Comparison of ENCODE assay signal across 1 cellular context in genomic region chr15:63502843-63503738, GRCh38.
TF ChIP-seq lines count a peak whose summit lies in the region.

No MANE protein-coding gene starts in this region.

TF ChIP-seq in HEK293, 187 proteins besides CTCF, POLR2A, EP300 and RAD21 (continued from another document):
- TF ChIP-seq, protein P1, sequence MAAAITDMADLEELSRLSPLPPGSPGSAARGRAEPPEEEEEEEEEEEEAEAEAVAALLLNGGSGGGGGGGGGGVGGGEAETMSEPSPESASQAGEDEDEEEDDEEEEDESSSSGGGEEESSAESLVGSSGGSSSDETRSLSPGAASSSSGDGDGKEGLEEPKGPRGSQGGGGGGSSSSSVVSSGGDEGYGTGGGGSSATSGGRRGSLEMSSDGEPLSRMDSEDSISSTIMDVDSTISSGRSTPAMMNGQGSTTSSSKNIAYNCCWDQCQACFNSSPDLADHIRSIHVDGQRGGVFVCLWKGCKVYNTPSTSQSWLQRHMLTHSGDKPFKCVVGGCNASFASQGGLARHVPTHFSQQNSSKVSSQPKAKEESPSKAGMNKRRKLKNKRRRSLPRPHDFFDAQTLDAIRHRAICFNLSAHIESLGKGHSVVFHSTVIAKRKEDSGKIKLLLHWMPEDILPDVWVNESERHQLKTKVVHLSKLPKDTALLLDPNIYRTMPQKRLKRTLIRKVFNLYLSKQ (tag by site-specific recombination; IDR thresholded peaks at IDR 0.05; ENCODE audit: borderline replicate concordance): no peak
- no peak for TF ChIP-seq HOXA7 (CRISPR knock-in tag; IDR thresholded peaks at IDR 0.05; ENCODE audit: borderline replicate concordance)
- no peak for TF ChIP-seq PRDM1 (tag by site-specific recombination; IDR thresholded peaks at IDR 0.05)
- no peak for TF ChIP-seq ZNF623 (tag by site-specific recombination; IDR thresholded peaks at IDR 0.05)
- TF ChIP-seq ZNF341 (tag by site-specific recombination; IDR thresholded peaks at IDR 0.05; ENCODE audit: low read depth): peak; percentile 77
- TF ChIP-seq, protein P2, sequence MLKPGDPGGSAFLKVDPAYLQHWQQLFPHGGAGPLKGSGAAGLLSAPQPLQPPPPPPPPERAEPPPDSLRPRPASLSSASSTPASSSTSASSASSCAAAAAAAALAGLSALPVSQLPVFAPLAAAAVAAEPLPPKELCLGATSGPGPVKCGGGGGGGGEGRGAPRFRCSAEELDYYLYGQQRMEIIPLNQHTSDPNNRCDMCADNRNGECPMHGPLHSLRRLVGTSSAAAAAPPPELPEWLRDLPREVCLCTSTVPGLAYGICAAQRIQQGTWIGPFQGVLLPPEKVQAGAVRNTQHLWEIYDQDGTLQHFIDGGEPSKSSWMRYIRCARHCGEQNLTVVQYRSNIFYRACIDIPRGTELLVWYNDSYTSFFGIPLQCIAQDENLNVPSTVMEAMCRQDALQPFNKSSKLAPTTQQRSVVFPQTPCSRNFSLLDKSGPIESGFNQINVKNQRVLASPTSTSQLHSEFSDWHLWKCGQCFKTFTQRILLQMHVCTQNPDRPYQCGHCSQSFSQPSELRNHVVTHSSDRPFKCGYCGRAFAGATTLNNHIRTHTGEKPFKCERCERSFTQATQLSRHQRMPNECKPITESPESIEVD (tag by site-specific recombination; IDR thresholded peaks at IDR 0.05): peak; percentile 10; the same call in 1 of the 2 replicates
- TF ChIP-seq ZNF26 (tag by site-specific recombination; IDR thresholded peaks at IDR 0.05): no peak
- no peak for TF ChIP-seq ZSCAN30 (tag by site-specific recombination; IDR thresholded peaks at IDR 0.05)
- TF ChIP-seq SETDB1 (IDR thresholded peaks at IDR 0.05; ENCODE audit: insufficient read length, low read length): no peak
- TF ChIP-seq YY1 (tag by site-specific recombination; IDR thresholded peaks at IDR 0.05): no peak
- no peak for TF ChIP-seq ZNF837 (tag by site-specific recombination; IDR thresholded peaks at IDR 0.05)
- TF ChIP-seq MEIS1 (CRISPR knock-in tag; IDR thresholded peaks at IDR 0.05; ENCODE audit: borderline replicate concordance): no peak
- no peak for TF ChIP-seq ZBTB6 (tag by site-specific recombination; IDR thresholded peaks at IDR 0.05)
- peak; percentile 23; the same call in 1 of the 2 replicates for TF ChIP-seq ZEB2 (tag by site-specific recombination; IDR thresholded peaks at IDR 0.05)
- TF ChIP-seq, protein P3, sequence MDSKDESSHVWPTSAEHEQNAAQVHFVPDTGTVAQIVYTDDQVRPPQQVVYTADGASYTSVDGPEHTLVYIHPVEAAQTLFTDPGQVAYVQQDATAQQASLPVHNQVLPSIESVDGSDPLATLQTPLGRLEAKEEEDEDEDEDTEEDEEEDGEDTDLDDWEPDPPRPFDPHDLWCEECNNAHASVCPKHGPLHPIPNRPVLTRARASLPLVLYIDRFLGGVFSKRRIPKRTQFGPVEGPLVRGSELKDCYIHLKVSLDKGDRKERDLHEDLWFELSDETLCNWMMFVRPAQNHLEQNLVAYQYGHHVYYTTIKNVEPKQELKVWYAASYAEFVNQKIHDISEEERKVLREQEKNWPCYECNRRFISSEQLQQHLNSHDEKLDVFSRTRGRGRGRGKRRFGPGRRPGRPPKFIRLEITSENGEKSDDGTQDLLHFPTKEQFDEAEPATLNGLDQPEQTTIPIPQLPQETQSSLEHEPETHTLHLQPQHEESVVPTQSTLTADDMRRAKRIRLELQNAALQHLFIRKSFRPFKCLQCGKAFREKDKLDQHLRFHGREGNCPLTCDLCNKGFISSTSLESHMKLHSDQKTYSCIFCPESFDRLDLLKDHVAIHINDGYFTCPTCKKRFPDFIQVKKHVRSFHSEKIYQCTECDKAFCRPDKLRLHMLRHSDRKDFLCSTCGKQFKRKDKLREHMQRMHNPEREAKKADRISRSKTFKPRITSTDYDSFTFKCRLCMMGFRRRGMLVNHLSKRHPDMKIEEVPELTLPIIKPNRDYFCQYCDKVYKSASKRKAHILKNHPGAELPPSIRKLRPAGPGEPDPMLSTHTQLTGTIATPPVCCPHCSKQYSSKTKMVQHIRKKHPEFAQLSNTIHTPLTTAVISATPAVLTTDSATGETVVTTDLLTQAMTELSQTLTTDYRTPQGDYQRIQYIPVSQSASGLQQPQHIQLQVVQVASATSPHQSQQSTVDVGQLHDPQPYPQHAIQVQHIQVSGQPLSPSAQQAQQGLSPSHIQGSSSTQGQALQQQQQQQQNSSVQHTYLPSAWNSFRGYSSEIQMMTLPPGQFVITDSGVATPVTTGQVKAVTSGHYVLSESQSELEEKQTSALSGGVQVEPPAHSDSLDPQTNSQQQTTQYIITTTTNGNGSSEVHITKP (tag by site-specific recombination; IDR thresholded peaks at IDR 0.05): 0 out of 2 replicates have a peak, but pooled peaks have one; percentile 19
- no peak for TF ChIP-seq KLF7 (tag by site-specific recombination; IDR thresholded peaks at IDR 0.05; ENCODE audit: borderline replicate concordance)
- TF ChIP-seq SP7 (tag by site-specific recombination; IDR thresholded peaks at IDR 0.05): peak; percentile 62; the same call in 1 of the 2 replicates
- no peak for TF ChIP-seq ZNF488 (tag by site-specific recombination; IDR thresholded peaks at IDR 0.05)
- TF ChIP-seq FEZF1 (tag by site-specific recombination; IDR thresholded peaks at IDR 0.05): no peak
- peak; percentile 5; the same call in 1 of the 2 replicates for TF ChIP-seq TSHZ1 (tag by site-specific recombination; IDR thresholded peaks at IDR 0.05; ENCODE audit: borderline replicate concordance)
- peak; percentile 57 for TF ChIP-seq SP2 (tag by site-specific recombination; IDR thresholded peaks at IDR 0.05)
- TF ChIP-seq ZNF2 (tag by site-specific recombination; IDR thresholded peaks at IDR 0.05): no peak
- 0 out of 2 replicates have a peak, but pooled peaks have one; percentile 5 for TF ChIP-seq KLF10 (tag by site-specific recombination; IDR thresholded peaks at IDR 0.05)
- peak; percentile 13; the same call in 1 of the 2 replicates for TF ChIP-seq SCRT2 (tag by site-specific recombination; IDR thresholded peaks at IDR 0.05)
- peak; percentile 36; the same call in 1 of the 2 replicates for TF ChIP-seq WT1 (tag by site-specific recombination; IDR thresholded peaks at IDR 0.05)
- TF ChIP-seq ZBTB21 (tag by site-specific recombination; IDR thresholded peaks at IDR 0.05): no peak
- no peak for TF ChIP-seq ZNF274 (IDR thresholded peaks at IDR 0.05; ENCODE audit: low read length)
- no peak for TF ChIP-seq ZNF274 (tag by site-specific recombination; IDR thresholded peaks at IDR 0.05; ENCODE audit: borderline replicate concordance)
- TF ChIP-seq ZNF629 (tag by site-specific recombination; IDR thresholded peaks at IDR 0.05): 0 out of 2 replicates have a peak, but pooled peaks have one; percentile 40
- TF ChIP-seq, protein P4, sequence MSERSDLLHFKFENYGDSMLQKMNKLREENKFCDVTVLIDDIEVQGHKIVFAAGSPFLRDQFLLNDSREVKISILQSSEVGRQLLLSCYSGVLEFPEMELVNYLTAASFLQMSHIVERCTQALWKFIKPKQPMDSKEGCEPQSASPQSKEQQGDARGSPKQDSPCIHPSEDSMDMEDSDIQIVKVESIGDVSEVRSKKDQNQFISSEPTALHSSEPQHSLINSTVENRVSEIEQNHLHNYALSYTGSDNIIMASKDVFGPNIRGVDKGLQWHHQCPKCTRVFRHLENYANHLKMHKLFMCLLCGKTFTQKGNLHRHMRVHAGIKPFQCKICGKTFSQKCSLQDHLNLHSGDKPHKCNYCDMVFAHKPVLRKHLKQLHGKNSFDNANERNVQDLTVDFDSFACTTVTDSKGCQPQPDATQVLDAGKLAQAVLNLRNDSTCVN (tag by site-specific recombination; optimal IDR thresholded peaks at IDR 0.05): no peak
- 0 out of 2 replicates have a peak, but pooled peaks have one; percentile 19 for TF ChIP-seq PATZ1 (tag by site-specific recombination; IDR thresholded peaks at IDR 0.05)
